ENCODE assay signal across 1 cellular context in the genomic region with DNA sequence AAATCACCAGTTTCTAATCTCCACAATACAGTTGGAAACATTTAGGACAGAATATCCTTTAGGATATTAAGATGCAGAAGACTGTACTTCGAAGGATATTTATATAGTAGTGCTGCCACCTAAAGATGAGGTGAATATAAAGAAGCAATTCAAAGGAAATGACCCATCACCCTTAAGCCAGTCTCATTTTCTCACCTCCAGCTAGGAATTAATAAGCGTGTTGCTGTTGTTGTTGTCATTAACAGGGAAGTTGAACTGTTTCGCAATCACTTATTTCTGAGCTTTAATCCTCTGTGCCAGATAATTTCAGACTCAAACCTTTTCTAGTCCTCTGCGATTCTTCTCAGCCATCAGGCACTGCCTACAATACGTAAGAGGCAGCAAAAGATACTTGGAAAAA.
TF ChIP-seq lines count a peak whose summit lies in the region.

No MANE protein-coding gene starts in this region.

TF ChIP-seq in H1, 55 proteins besides CTCF, POLR2A, EP300 and RAD21:
- TF ChIP-seq GTF2F1 (IDR thresholded peaks at IDR 0.05; ENCODE audit: borderline replicate concordance, low read depth, low read length) (no peak), CEBPB (IDR thresholded peaks at IDR 0.05; ENCODE audit: low read depth, low read length) (peak; percentile 86), CBX8 (IDR thresholded peaks at IDR 0.05; ENCODE audit: borderline replicate concordance, low read depth, low read length) (no peak), SIN3A (conservative IDR thresholded peaks at IDR 0.05 in 1 of 2, IDR thresholded peaks at IDR 0.05 in 1 of 2; ENCODE audit: low read depth in 1 of 2, low read length in 2 of 2) (no peak), SIX5 (IDR thresholded peaks at IDR 0.05; ENCODE audit: low read depth, low read length) (no peak), SUZ12 (IDR thresholded peaks at IDR 0.05; ENCODE audit: low read length) (no peak), EZH2 (IDR thresholded peaks at IDR 0.05; ENCODE audit: low read depth, low read length, severe bottlenecking) (peak; percentile 8), E2F6 (IDR thresholded peaks at IDR 0.05) (no peak), MAFK (IDR thresholded peaks at IDR 0.05; ENCODE audit: low read depth, low read length) (no peak), CHD1 (IDR thresholded peaks at IDR 0.05; ENCODE audit: low read depth, low read length) (no peak), SP4 (IDR thresholded peaks at IDR 0.05; ENCODE audit: low read length) (no peak), KDM5A (IDR thresholded peaks at IDR 0.05; ENCODE audit: low read length) (no peak), CTBP2 (IDR thresholded peaks at IDR 0.05; ENCODE audit: borderline replicate concordance, insufficient read depth, insufficient read length, low read length) (no peak), JUN (IDR thresholded peaks at IDR 0.05; ENCODE audit: low read depth, low read length) (no peak)
- TF ChIP-seq, protein P1, sequence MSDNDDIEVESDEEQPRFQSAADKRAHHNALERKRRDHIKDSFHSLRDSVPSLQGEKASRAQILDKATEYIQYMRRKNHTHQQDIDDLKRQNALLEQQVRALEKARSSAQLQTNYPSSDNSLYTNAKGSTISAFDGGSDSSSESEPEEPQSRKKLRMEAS (IDR thresholded peaks at IDR 0.05), result no peak
- TF ChIP-seq, protein P2, sequence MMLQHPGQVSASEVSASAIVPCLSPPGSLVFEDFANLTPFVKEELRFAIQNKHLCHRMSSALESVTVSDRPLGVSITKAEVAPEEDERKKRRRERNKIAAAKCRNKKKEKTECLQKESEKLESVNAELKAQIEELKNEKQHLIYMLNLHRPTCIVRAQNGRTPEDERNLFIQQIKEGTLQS (IDR thresholded peaks at IDR 0.05; ENCODE audit: insufficient read depth, low read depth, low read length), result no peak
